19 cellular contexts compared by ENCODE assay signal in the genomic region with DNA sequence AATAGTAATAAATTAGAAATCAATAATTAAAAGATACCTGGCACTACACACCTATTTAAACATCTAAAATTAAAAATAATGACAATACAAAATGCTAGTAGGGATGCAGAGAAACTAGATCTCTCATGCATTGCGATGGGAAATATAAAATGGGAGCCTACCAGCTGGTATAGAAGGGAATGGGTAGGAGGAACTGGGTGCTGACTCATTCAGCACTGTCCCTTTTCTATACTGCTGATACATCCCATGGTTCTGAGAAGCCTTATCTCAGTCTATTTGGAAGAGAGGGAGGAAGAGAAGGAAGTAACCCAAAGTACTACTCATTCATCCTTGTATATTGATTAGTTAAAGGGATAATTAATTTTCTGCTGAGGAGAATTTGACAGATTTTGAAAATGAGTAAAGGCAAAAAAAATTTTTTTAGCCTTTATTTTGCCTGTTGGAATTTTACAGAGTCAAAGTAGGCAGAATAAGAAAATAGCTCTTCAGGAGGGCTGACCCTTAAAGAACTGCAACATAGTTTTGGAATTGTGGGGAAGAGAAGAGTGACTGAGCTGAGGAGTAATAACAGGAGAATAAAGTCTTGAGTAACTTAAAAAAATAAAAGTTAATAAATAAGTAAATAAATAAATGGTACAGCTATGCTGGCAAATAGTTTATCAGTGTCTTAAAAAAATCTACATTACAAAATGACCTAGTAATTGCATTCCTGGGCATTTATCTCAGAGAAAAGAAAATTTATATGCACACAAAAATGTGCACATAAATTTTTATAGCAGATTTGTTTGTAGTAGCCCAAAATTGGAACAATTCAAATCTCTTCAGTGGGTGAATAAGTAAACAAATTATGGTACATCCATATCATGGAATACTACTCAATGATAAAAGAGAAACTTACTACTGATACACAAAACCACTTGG.
"Had no signal": no experiment of that assay in that cellular context is flagged by ENCODE, and none has a peak within 500 bp of the region (broad histone marks: within the 10 kb centered on the region; RNA-seq: fewer than 3 reads in every experiment).

No MANE protein-coding gene starts in this region.

- DNase-seq: activated CD4-positive, alpha-beta T cell treated with anti-CD3 and anti-CD28 coated beads, Interleukin-2, amount 10 ng/mL, durations not matched to agents 7 days and 5 days; activated CD4-positive, CD25-positive, alpha-beta regulatory T cell treated with anti-CD3 and anti-CD28 coated beads, Interleukin-2, amount 50 U/mL, for 72 hours; activated CD8-positive, alpha-beta T cell treated with anti-CD3 and anti-CD28 coated beads for 36 hours; activated naive CD8-positive, alpha-beta T cell treated with anti-CD3 and anti-CD28 coated beads, Interleukin-2, amount 50 U/mL, for 24 hours; activated T-cell treated with anti-CD3 and anti-CD28 coated beads, Interleukin-2, amount 50 U/mL, for 4 hours; effector CD8-positive, alpha-beta T cell; head of caudate nucleus; hippocampal formation; naive thymus-derived CD4-positive, alpha-beta T cell; occipital lobe; psoas muscle; spleen; stimulated activated naive CD4-positive, alpha-beta T cell; T1000; tibial artery had no signal

- H3K27ac ChIP-seq: gastroesophageal sphincter, parathyroid adenoma, psoas muscle, spleen, suprapubic skin, tibial artery had no signal

- H3K9me3 ChIP-seq: tibial artery had no signal

- H3K36me3 ChIP-seq: gastroesophageal sphincter, spleen, suprapubic skin, tibial artery had no signal

- ATAC-seq: activated CD8-positive, alpha-beta T cell treated with anti-CD3 and anti-CD28 coated beads for 36 hours; activated naive CD8-positive, alpha-beta T cell treated with anti-CD3 and anti-CD28 coated beads, Interleukin-2, amount 50 U/mL, for 24 hours; activated T-cell treated with anti-CD3 and anti-CD28 coated beads, Interleukin-2, amount 50 U/mL, for 4 hours; activated T-helper 17 cell treated with anti-CD3 and anti-CD28 coated beads, Interleukin-2, amount 50 U/mL, for 72 hours; gastroesophageal sphincter; naive thymus-derived CD4-positive, alpha-beta T cell; psoas muscle had no signal

- H3K4me3 ChIP-seq: gastroesophageal sphincter, psoas muscle, spleen, suprapubic skin, tibial artery had no signal

- H3K4me1 ChIP-seq: gastroesophageal sphincter, parathyroid adenoma, psoas muscle, suprapubic skin, tibial artery had no signal

- H3K27me3 ChIP-seq: gastroesophageal sphincter, spleen, suprapubic skin, tibial artery had no signal
